15 cellular contexts compared by ENCODE assay signal in genomic region chr1:236176337-236177336, GRCh38. TPM values are rescaled to one million over a fixed set of nuclear protein-coding genes. Genes with fewer than 3 reads are reported as not detected.
DNase-seq lines count a peak whose midpoint lies in the region; ATAC-seq and TF ChIP-seq lines count a peak whose summit lies in the region.
"Had no signal": no experiment of that assay in that cellular context is flagged by ENCODE, and none has a peak within 500 bp of the region (broad histone marks: within the 10 kb centered on the region; RNA-seq: fewer than 3 reads in every experiment).

No MANE protein-coding gene starts in this region.

- TF ChIP-seq CTCF in GM13977 (IDR thresholded peaks at IDR 0.05; ENCODE audit: extremely low read depth, insufficient read depth, missing control alignments) (no peak), progenitor cell of endocrine pancreas (IDR thresholded peaks at IDR 0.05; ENCODE audit: unreplicated experiment) (no peak)

- H3K4me3 Mint-ChIP-seq in progenitor cell of endocrine pancreas (ENCODE audit: low read depth) = no peak overlapping the region
- H3K4me3 Mint-ChIP-seq: activated CD8-positive, alpha-beta T cell treated with anti-CD3 and anti-CD28 coated beads for 36 hours; activated naive CD8-positive, alpha-beta T cell treated with anti-CD3 and anti-CD28 coated beads, Interleukin-2, amount 50 U/mL, for 24 hours; activated T-helper 1 cell treated with anti-CD3 and anti-CD28 coated beads, Interleukin-12 subunit alpha, Interleukin-12 subunit beta, Interleukin-2, Interleukin-4 antibody, amounts not matched to agents 30 ng/mL and 10 ng/mL and 1 ng/mL, durations not matched to agents 14 hours and 24 hours and 36 hours had no signal

- peak overlapping the region; percentile 5 for H3K27ac Mint-ChIP-seq in progenitor cell of endocrine pancreas
- H3K27ac Mint-ChIP-seq: activated CD8-positive, alpha-beta T cell treated with anti-CD3 and anti-CD28 coated beads for 36 hours; activated naive CD8-positive, alpha-beta T cell treated with anti-CD3 and anti-CD28 coated beads, Interleukin-2, amount 50 U/mL, for 24 hours; activated T-helper 1 cell treated with anti-CD3 and anti-CD28 coated beads, Interleukin-12 subunit alpha, Interleukin-12 subunit beta, Interleukin-2, Interleukin-4 antibody, amounts not matched to agents 30 ng/mL and 10 ng/mL and 1 ng/mL, durations not matched to agents 14 hours and 24 hours and 36 hours had no signal

- DNase-seq in GM13977 (ENCODE audit: low spot score) (peak; percentile 1), SK-MEL-5 (ENCODE audit: low read depth, low spot score) (peak; percentile 56), glomerular visceral epithelial cell (ENCODE audit: extremely low spot score) (peak; percentile 77), progenitor cell of endocrine pancreas (ENCODE audit: low spot score, unreplicated experiment) (no peak), cerebellum (ENCODE audit: low spot score) (no peak), activated gamma-delta T cell treated with Interleukin-2 at 50 U/mL for 16 hours (no peak), AG08396 (ENCODE audit: low spot score) (no peak)
- DNase-seq: activated CD8-positive, alpha-beta T cell treated with anti-CD3 and anti-CD28 coated beads for 36 hours; activated naive CD8-positive, alpha-beta T cell treated with anti-CD3 and anti-CD28 coated beads, Interleukin-2, amount 50 U/mL, for 24 hours; DMS79 treated with DMSO at 0.1 percent for 48 hours; GOT3; left colon; NCI-H510A had no signal

- H3K27me3 Mint-ChIP-seq in progenitor cell of endocrine pancreas = peaks cover 3% of the 10 kb centered on the region
- H3K27me3 Mint-ChIP-seq: activated CD8-positive, alpha-beta T cell treated with anti-CD3 and anti-CD28 coated beads for 36 hours; activated naive CD8-positive, alpha-beta T cell treated with anti-CD3 and anti-CD28 coated beads, Interleukin-2, amount 50 U/mL, for 24 hours had no signal

- ATAC-seq in HG03135 (IDR thresholded peaks at IDR 0.05; ENCODE audit: unreplicated experiment) = no peak
- ATAC-seq: activated CD8-positive, alpha-beta T cell treated with anti-CD3 and anti-CD28 coated beads for 36 hours; activated naive CD8-positive, alpha-beta T cell treated with anti-CD3 and anti-CD28 coated beads, Interleukin-2, amount 50 U/mL, for 24 hours; left colon had no signal

- no peaks in the 10 kb centered on the region for H3K9me3 Mint-ChIP-seq in progenitor cell of endocrine pancreas (ENCODE audit: low read depth)
- H3K9me3 Mint-ChIP-seq: activated CD8-positive, alpha-beta T cell treated with anti-CD3 and anti-CD28 coated beads for 36 hours; activated naive CD8-positive, alpha-beta T cell treated with anti-CD3 and anti-CD28 coated beads, Interleukin-2, amount 50 U/mL, for 24 hours; activated T-helper 1 cell treated with anti-CD3 and anti-CD28 coated beads, Interleukin-12 subunit alpha, Interleukin-12 subunit beta, Interleukin-2, Interleukin-4 antibody, amounts not matched to agents 30 ng/mL and 10 ng/mL and 1 ng/mL, durations not matched to agents 14 hours and 24 hours and 36 hours had no signal

- peaks cover 4% of the 10 kb centered on the region for H3K36me3 Mint-ChIP-seq in progenitor cell of endocrine pancreas (ENCODE audit: insufficient read depth)

- H3K4me1 Mint-ChIP-seq in progenitor cell of endocrine pancreas (ENCODE audit: low read depth) = peaks cover 15% of the 10 kb centered on the region

- in situ Hi-C loops in GM13977 (cut with MboI; ENCODE audit: low pct_unique_long_range_greater_than_20kb, low sequenced_read_pairs, unreplicated experiment) = no loop called here
- in situ Hi-C loops in SK-MEL-5 (cut with HindIII; ENCODE audit: low pct_unique_long_range_greater_than_20kb, low sequenced_read_pairs) = no loop called here

RNA-seq across cellular contexts. Expression of gene GPR137B, which starts 34.3 kb away (rescaled TPM):
- total RNA-seq in SK-MEL-5 (2014; rRNA removed; shearing (Covaris generic)) = 105 and 115 TPM in 2 replicates
- 148 and 164 TPM in 2 replicates for polyA plus RNA-seq in SK-MEL-5 (2015; cell fraction: cytosol; rRNA removed)
- polyA plus RNA-seq in SK-MEL-5 (2015; cell fraction: nucleus; rRNA removed) = 51.7 and 52.5 TPM in 2 replicates
- total RNA-seq in progenitor cell of endocrine pancreas = 6.9 and 9.5 TPM in 2 replicates
- 34.5 TPM for total RNA-seq in cerebellum

Comparison
In these comparisons a context has a peak if more than half of its experiments do, and no peak if none do; other contexts are left out.
1. DNase-seq: peak in GM13977 (single experiment), SK-MEL-5 (single experiment) and glomerular visceral epithelial cell (single experiment); none in progenitor cell of endocrine pancreas (single experiment), cerebellum (single experiment), activated gamma-delta T cell treated with Interleukin-2 at 50 U/mL for 16 hours (single experiment) and AG08396 (single experiment).